In the genomic region with DNA sequence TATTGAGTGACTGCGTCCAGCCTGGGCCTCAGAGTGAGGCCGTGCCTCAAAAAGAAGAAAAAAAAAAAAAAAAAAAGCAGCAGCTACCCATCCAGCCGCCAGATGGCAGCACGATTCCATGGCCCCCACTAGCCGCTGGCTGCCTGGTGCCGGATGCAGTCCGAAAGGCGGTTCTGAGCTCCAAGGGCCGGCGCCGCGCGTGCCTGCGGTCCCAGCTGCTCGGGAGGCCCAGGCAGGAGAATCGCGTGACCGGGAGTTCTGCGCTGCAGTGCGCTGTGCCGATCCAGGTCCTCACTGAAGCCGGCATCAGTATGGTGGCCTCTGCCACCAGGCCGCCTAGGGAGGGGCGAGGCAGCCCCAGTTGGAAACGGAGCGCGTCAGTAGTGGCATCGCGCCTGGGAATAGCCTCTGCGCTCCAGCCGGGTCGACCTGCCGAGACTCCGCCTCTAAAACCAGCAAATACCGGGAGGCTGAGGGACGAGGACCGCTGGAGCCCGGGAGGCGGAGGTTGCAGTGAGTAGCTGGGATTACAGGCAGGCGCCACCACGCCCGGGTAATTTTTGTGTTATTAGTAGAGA, we compare ENCODE assay signal across 9 cellular contexts. TPM values are rescaled to one million over a fixed set of nuclear protein-coding genes. Genes with fewer than 3 reads are reported as not detected.
DNase-seq lines count a peak whose midpoint lies in the region; ATAC-seq and TF ChIP-seq lines count a peak whose summit lies in the region.
"Had no signal": no experiment of that assay in that cellular context is flagged by ENCODE, and none has a peak within 500 bp of the region (broad histone marks: within the 10 kb centered on the region; RNA-seq: fewer than 3 reads in every experiment).

No MANE protein-coding gene starts in this region.

- no peak overlapping the region for H3K27ac Mint-ChIP-seq in activated naive CD4-positive, alpha-beta T cell treated with anti-CD3 and anti-CD28 coated beads, Interleukin-2, amount 10 ng/mL, durations not matched to agents 7 days and 5 days

- peak overlapping the region; percentile 39 for H3K4me3 ChIP-seq in SJCRH30

- H3K27me3 ChIP-seq in SJCRH30: no peaks in the 10 kb centered on the region

- no peak for TF ChIP-seq EP300 in Ishikawa (IDR thresholded peaks at IDR 0.05; ENCODE audit: borderline replicate concordance)

- H3K27ac ChIP-seq in SJCRH30: no peak overlapping the region
- H3K27ac ChIP-seq in temporal lobe (ENCODE audit: low read depth, low read length): peak overlapping the region; percentile 65
- H3K27ac ChIP-seq: epithelial cell of prostate had no signal

- H3K4me1 ChIP-seq in SJCRH30: no peaks in the 10 kb centered on the region; the same call in 1 of the 2 replicates

- no peaks in the 10 kb centered on the region for H3K9me3 ChIP-seq in SJCRH30 (replicated peaks)

- H3K9me3 Mint-ChIP-seq in activated naive CD4-positive, alpha-beta T cell treated with anti-CD3 and anti-CD28 coated beads, Interleukin-2, amount 10 ng/mL, durations not matched to agents 7 days and 5 days: no peaks in the 10 kb centered on the region

- TF ChIP-seq RAD21 in Ishikawa (IDR thresholded peaks at IDR 0.05; ENCODE audit: low read depth): peak; percentile 94

- peaks cover 32% of the 10 kb centered on the region for H3K27me3 Mint-ChIP-seq in activated naive CD4-positive, alpha-beta T cell treated with anti-CD3 and anti-CD28 coated beads, Interleukin-2, amount 10 ng/mL, durations not matched to agents 7 days and 5 days

- no peaks in the 10 kb centered on the region for H3K36me3 ChIP-seq in SJCRH30

- H3K36me3 Mint-ChIP-seq in activated naive CD4-positive, alpha-beta T cell treated with anti-CD3 and anti-CD28 coated beads, Interleukin-2, amount 10 ng/mL, durations not matched to agents 7 days and 5 days: no peaks in the 10 kb centered on the region

- peak overlapping the region; percentile 42 for H3K4me3 Mint-ChIP-seq in activated naive CD4-positive, alpha-beta T cell treated with anti-CD3 and anti-CD28 coated beads, Interleukin-2, amount 10 ng/mL, durations not matched to agents 7 days and 5 days

- CTCF ChIA-PET in activated naive CD4-positive, alpha-beta T cell treated with anti-CD3 and anti-CD28 coated beads, Interleukin-2, amount 10 ng/mL, durations not matched to agents 7 days and 5 days (lab: Charles Lee): interaction anchor here (0.7 to 2.6 kb wide), 15 partner anchors 10 to 165 kb away, joined by 3 to 47 read pairs (median 4); a partner anchor contains a TSS

- ATAC-seq in GM19035 (IDR thresholded peaks at IDR 0.05; ENCODE audit: unreplicated experiment): no peak

- peak; percentile 16 for DNase-seq in DMS 273 treated with DMSO at 0.1 percent for 48 hours (lab: John Stamatoyannopoulos, UW)
- DNase-seq in SJCRH30: peak; percentile 55 to 79
- peak; percentile 82 for DNase-seq in activated naive CD4-positive, alpha-beta T cell treated with anti-CD3 and anti-CD28 coated beads, Interleukin-2, amount 10 ng/mL, durations not matched to agents 7 days and 5 days
- peak; percentile 80 for DNase-seq in globus pallidus (ENCODE audit: low spot score)
- DNase-seq in occipital lobe (lab: John Stamatoyannopoulos, UW): peak; percentile 73

- peaks cover 4% of the 10 kb centered on the region for H3K4me1 Mint-ChIP-seq in activated naive CD4-positive, alpha-beta T cell treated with anti-CD3 and anti-CD28 coated beads, Interleukin-2, amount 10 ng/mL, durations not matched to agents 7 days and 5 days

TF ChIP-seq in Ishikawa, 13 proteins besides CTCF, POLR2A, EP300 and RAD21:
- TF ChIP-seq ZBTB7A (IDR thresholded peaks at IDR 0.05; ENCODE audit: low read depth) (0 out of 2 replicates have a peak, but pooled peaks have one; percentile 14), CEBPB (IDR thresholded peaks at IDR 0.05) (no peak), CREB1 (IDR thresholded peaks at IDR 0.05; ENCODE audit: low read depth) (no peak), TAF1 (IDR thresholded peaks at IDR 0.05; ENCODE audit: low read depth) (no peak), TCF12 (IDR thresholded peaks at IDR 0.05; ENCODE audit: low read depth) (no peak), NFIC (IDR thresholded peaks at IDR 0.05) (0 out of 2 replicates have a peak, but pooled peaks have one; percentile 9), EGR1 (IDR thresholded peaks at IDR 0.05) (no peak), YY1 (IDR thresholded peaks at IDR 0.05; ENCODE audit: low read depth) (no peak), FOXM1 (IDR thresholded peaks at IDR 0.05; ENCODE audit: borderline replicate concordance, low read depth) (no peak)
- TF ChIP-seq, protein P1, sequence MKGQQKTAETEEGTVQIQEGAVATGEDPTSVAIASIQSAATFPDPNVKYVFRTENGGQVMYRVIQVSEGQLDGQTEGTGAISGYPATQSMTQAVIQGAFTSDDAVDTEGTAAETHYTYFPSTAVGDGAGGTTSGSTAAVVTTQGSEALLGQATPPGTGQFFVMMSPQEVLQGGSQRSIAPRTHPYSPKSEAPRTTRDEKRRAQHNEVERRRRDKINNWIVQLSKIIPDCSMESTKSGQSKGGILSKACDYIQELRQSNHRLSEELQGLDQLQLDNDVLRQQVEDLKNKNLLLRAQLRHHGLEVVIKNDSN (IDR thresholded peaks at IDR 0.05): peak; percentile 20; the same call in 1 of the 2 replicates
- TF ChIP-seq, protein P2, sequence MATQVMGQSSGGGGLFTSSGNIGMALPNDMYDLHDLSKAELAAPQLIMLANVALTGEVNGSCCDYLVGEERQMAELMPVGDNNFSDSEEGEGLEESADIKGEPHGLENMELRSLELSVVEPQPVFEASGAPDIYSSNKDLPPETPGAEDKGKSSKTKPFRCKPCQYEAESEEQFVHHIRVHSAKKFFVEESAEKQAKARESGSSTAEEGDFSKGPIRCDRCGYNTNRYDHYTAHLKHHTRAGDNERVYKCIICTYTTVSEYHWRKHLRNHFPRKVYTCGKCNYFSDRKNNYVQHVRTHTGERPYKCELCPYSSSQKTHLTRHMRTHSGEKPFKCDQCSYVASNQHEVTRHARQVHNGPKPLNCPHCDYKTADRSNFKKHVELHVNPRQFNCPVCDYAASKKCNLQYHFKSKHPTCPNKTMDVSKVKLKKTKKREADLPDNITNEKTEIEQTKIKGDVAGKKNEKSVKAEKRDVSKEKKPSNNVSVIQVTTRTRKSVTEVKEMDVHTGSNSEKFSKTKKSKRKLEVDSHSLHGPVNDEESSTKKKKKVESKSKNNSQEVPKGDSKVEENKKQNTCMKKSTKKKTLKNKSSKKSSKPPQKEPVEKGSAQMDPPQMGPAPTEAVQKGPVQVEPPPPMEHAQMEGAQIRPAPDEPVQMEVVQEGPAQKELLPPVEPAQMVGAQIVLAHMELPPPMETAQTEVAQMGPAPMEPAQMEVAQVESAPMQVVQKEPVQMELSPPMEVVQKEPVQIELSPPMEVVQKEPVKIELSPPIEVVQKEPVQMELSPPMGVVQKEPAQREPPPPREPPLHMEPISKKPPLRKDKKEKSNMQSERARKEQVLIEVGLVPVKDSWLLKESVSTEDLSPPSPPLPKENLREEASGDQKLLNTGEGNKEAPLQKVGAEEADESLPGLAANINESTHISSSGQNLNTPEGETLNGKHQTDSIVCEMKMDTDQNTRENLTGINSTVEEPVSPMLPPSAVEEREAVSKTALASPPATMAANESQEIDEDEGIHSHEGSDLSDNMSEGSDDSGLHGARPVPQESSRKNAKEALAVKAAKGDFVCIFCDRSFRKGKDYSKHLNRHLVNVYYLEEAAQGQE (IDR thresholded peaks at IDR 0.05; ENCODE audit: low read depth): no peak
- TF ChIP-seq, protein P3, sequence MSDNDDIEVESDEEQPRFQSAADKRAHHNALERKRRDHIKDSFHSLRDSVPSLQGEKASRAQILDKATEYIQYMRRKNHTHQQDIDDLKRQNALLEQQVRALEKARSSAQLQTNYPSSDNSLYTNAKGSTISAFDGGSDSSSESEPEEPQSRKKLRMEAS (IDR thresholded peaks at IDR 0.05): peak; percentile 74

RNA-seq across cellular contexts. Expression of a gene that starts 19.3 kb away (rescaled TPM):
- total RNA-seq in SJCRH30 (2014; rRNA removed; shearing (Covaris generic)): 10.6 and 12.9 TPM in 2 replicates
- total RNA-seq in occipital lobe: 1.7 TPM
- 2.5 TPM for total RNA-seq in temporal lobe

RNA-seq across cellular contexts. Expression of a gene that starts 24.3 kb away (rescaled TPM):
- 22.7 and 24.3 TPM in 2 replicates for total RNA-seq in SJCRH30 (2014; rRNA removed; shearing (Covaris generic))
- 46.2 TPM for total RNA-seq in occipital lobe
- total RNA-seq in temporal lobe: 37.4 TPM

Comparison
In these comparisons a context has a peak if more than half of its experiments do, and no peak if none do; other contexts are left out.
1. DNase-seq: peak in every context shown above with its lines; median percentile 82 in activated naive CD4-positive, alpha-beta T cell treated with anti-CD3 and anti-CD28 coated beads, Interleukin-2, amount 10 ng/mL, durations not matched to agents 7 days and 5 days; 80 in globus pallidus; 73 in occipital lobe; 67 in SJCRH30; 16 in DMS 273 treated with DMSO at 0.1 percent for 48 hours.